In genomic region chr17:82593590-82594087, GRCh38 we compare ENCODE assay signal across 1 cellular context.
TF ChIP-seq lines count a peak whose summit lies in the region.

No MANE protein-coding gene starts in this region.

TF ChIP-seq in HepG2, 621 proteins besides CTCF, POLR2A, EP300 and RAD21 (continued from another document and continues in another):
- TF ChIP-seq HNF1B (CRISPR knock-in tag; IDR thresholded peaks at IDR 0.05) (no peak), FOXP1 (IDR thresholded peaks at IDR 0.05) (no peak), FOXP1 (CRISPR knock-in tag; IDR thresholded peaks at IDR 0.05) (no peak), HNF4G (IDR thresholded peaks at IDR 0.05; ENCODE audit: borderline replicate concordance, low read depth, low read length) (no peak), HNF4G (CRISPR knock-in tag; IDR thresholded peaks at IDR 0.05; ENCODE audit: borderline replicate concordance, low read depth) (no peak), SSRP1 (CRISPR knock-in tag; IDR thresholded peaks at IDR 0.05) (no peak), PRDM10 (CRISPR knock-in tag; IDR thresholded peaks at IDR 0.05; ENCODE audit: low read depth) (0 out of 2 replicates have a peak, but pooled peaks have one; percentile 11), AKNA (CRISPR knock-in tag; IDR thresholded peaks at IDR 0.05; ENCODE audit: borderline replicate concordance) (no peak), ZNF468 (CRISPR knock-in tag; IDR thresholded peaks at IDR 0.05) (no peak), ZNF230 (CRISPR knock-in tag; IDR thresholded peaks at IDR 0.05) (0 out of 2 replicates have a peak, but pooled peaks have one; percentile 49), ZNF101 (CRISPR knock-in tag; IDR thresholded peaks at IDR 0.05; ENCODE audit: borderline replicate concordance, low read depth) (no peak), ZC3H13 (CRISPR knock-in tag; IDR thresholded peaks at IDR 0.05) (no peak), CBX2 (IDR thresholded peaks at IDR 0.05; ENCODE audit: low read depth, low read length) (no peak), CBX2 (CRISPR knock-in tag; IDR thresholded peaks at IDR 0.05; ENCODE audit: low read depth) (no peak), SOX6 (IDR thresholded peaks at IDR 0.05) (no peak), SOX6 (CRISPR knock-in tag; IDR thresholded peaks at IDR 0.05) (no peak), ZSCAN31 (CRISPR knock-in tag; IDR thresholded peaks at IDR 0.05; ENCODE audit: low read depth) (no peak), KDM1A (CRISPR knock-in tag; IDR thresholded peaks at IDR 0.05) (no peak), ZNF318 (CRISPR knock-in tag; IDR thresholded peaks at IDR 0.05) (0 out of 2 replicates have a peak, but pooled peaks have one; percentile 20), THAP7 (CRISPR knock-in tag; IDR thresholded peaks at IDR 0.05) (no peak), ZNF331 (CRISPR knock-in tag; IDR thresholded peaks at IDR 0.05) (no peak), RBM22 (optimal IDR thresholded peaks at IDR 0.05; ENCODE audit: low read length) (no peak), XRCC5 (optimal IDR thresholded peaks at IDR 0.05; ENCODE audit: low read length) (no peak), ZNF329 (CRISPR knock-in tag; IDR thresholded peaks at IDR 0.05; ENCODE audit: low read depth) (no peak), MATR3 (CRISPR knock-in tag; IDR thresholded peaks at IDR 0.05) (no peak), NBN (conservative IDR thresholded peaks at IDR 0.05) (no peak), SIX1 (CRISPR knock-in tag; IDR thresholded peaks at IDR 0.05; ENCODE audit: borderline replicate concordance) (no peak), PHF21A (CRISPR knock-in tag; IDR thresholded peaks at IDR 0.05) (no peak), HBP1 (CRISPR knock-in tag; IDR thresholded peaks at IDR 0.05; ENCODE audit: low read depth) (no peak), ZFP37 (CRISPR knock-in tag; IDR thresholded peaks at IDR 0.05; ENCODE audit: borderline replicate concordance) (no peak), REPIN1 (CRISPR knock-in tag; IDR thresholded peaks at IDR 0.05; ENCODE audit: borderline replicate concordance, low read depth) (no peak), ZNF691 (CRISPR knock-in tag; IDR thresholded peaks at IDR 0.05; ENCODE audit: borderline replicate concordance, low read depth) (0 out of 2 replicates have a peak, but pooled peaks have one; percentile 22), ZNF260 (CRISPR knock-in tag; IDR thresholded peaks at IDR 0.05; ENCODE audit: borderline replicate concordance, low read depth) (no peak), ZNF772 (CRISPR knock-in tag; IDR thresholded peaks at IDR 0.05) (no peak), BRF2 (CRISPR knock-in tag; IDR thresholded peaks at IDR 0.05) (no peak), ZNF841 (CRISPR knock-in tag; IDR thresholded peaks at IDR 0.05; ENCODE audit: borderline replicate concordance) (no peak), ZBTB38 (CRISPR knock-in tag; IDR thresholded peaks at IDR 0.05) (peak; percentile 74; the same call in 1 of the 2 replicates), ZNF20 (CRISPR knock-in tag; IDR thresholded peaks at IDR 0.05) (no peak), FOXC1 (CRISPR knock-in tag; IDR thresholded peaks at IDR 0.05; ENCODE audit: borderline replicate concordance) (no peak), TOE1 (CRISPR knock-in tag; IDR thresholded peaks at IDR 0.05) (no peak)
